ENCODE assay signal across 8 cellular contexts in genomic region chr7:87152897-87153641, GRCh38. TPM values are rescaled to one million over a fixed set of nuclear protein-coding genes. Genes with fewer than 3 reads are reported as not detected.
DNase-seq lines count a peak whose midpoint lies in the region; ATAC-seq, FAIRE-seq and TF ChIP-seq lines count a peak whose summit lies in the region.

No MANE protein-coding gene starts in this region.

- POLR2A ChIA-PET in SK-N-SH (lab: Yijun Ruan, JAX) (interaction anchor here (0.9 to 3.2 kb wide), 17 partner anchors 9 to 226 kb away, joined by 3 to 22 read pairs (median 5); partner anchors contain the start of genes ELAPOR2 and TMEM243), GM12878 (lab: Charles Lee) (interaction anchor here (0.6 to 10.2 kb wide), 8 partner anchors 8 to 699 kb away, joined by 3 to 215 read pairs (median 6); partner anchors contain the start of genes CROT and TMEM243)

- H3K36me3 ChIP-seq in BE2C = peaks cover 4% of the 10 kb centered on the region
- H3K36me3 ChIP-seq in SK-N-SH (replicated peaks in 1 of 2; ENCODE audit: control insufficient read depth in 1 of 2, insufficient read depth in 2 of 2, low read length in 1 of 2) = peaks cover 24 to 32% of the 10 kb centered on the region in 2 experiments
- peaks cover 0 to 3% of the 10 kb centered on the region in 2 experiments; a peak in 1 of 4 replicates for H3K36me3 ChIP-seq in GM12878 (ENCODE audit: control insufficient read depth in 2 of 2, insufficient read depth in 2 of 2, low read length in 1 of 2)
- H3K36me3 ChIP-seq in iPS-20b (ENCODE audit: insufficient read depth, low read depth, low read length) = peaks cover 21% of the 10 kb centered on the region; the same call in 1 of the 2 replicates

- SMC1A ChIA-PET in GM12878 (lab: Charles Lee; ENCODE audit: uncharacterized antibody, unreplicated experiment) = interaction anchor here (0.9 to 7.7 kb wide), 13 partner anchors 8 to 66 kb away, joined by 3 to 112 read pairs (median 5); partner anchors contain the start of gene TMEM243

- H3K27ac ChIP-seq in SK-N-SH (ENCODE audit: low read depth in 2 of 2, low read length in 1 of 2) (peak overlapping the region; percentile 96 to 99), GM12878 (ENCODE audit: control insufficient read depth, insufficient read depth) (peak overlapping the region; percentile 99), iPS-20b (ENCODE audit: low read length) (peak overlapping the region; percentile 98)

- ATAC-seq in GM19328 (IDR thresholded peaks at IDR 0.05; ENCODE audit: unreplicated experiment) (peak; percentile 2), HG03432 (IDR thresholded peaks at IDR 0.05; ENCODE audit: unreplicated experiment) (peak; percentile 14), GM12878 (peak; percentile 32), esophagus mucosa (no peak)

- WGBS in SK-N-SH (ENCODE audit: low lambda C conversion rate) = under 1% methylated on average over 25 of the region's 25 CpGs
- WGBS in GM12878 (ENCODE audit: insufficient coverage, insufficient replicate concordance, low lambda C conversion rate, missing lambda C conversion rate) = 2% methylated on average over 21 of the region's 25 CpGs

- TF ChIP-seq POLR2A in GM12878 (IDR thresholded peaks at IDR 0.05; ENCODE audit: low read depth, low read length) = no peak

- no peaks in the 10 kb centered on the region for H3K9me2 ChIP-seq in SK-N-SH

- no peak for TF ChIP-seq CTCF in BE2C (IDR thresholded peaks at IDR 0.05; ENCODE audit: low read depth, low read length)
- no peak for TF ChIP-seq CTCF in SK-N-SH (IDR thresholded peaks at IDR 0.05)
- no peak for TF ChIP-seq CTCF in GM12878 (IDR thresholded peaks at IDR 0.05 in 2 of 3, conservative IDR thresholded peaks at IDR 0.05 in 1 of 3; ENCODE audit: control insufficient read depth in 2 of 3, extremely low read depth in 1 of 3, insufficient read depth in 1 of 3, low read depth in 3 of 3, low read length in 3 of 3)

- peaks cover 46% of the 10 kb centered on the region for H4K20me1 ChIP-seq in SK-N-SH (ENCODE audit: insufficient read depth)
- H4K20me1 ChIP-seq in GM12878 (ENCODE audit: control insufficient read depth, insufficient read depth) = no peaks in the 10 kb centered on the region; the same call in 1 of the 2 replicates

- TF ChIP-seq EP300 in SK-N-SH (IDR thresholded peaks at IDR 0.05; ENCODE audit: borderline replicate concordance in 1 of 2, low read depth in 1 of 2, low read length in 1 of 2) = no peak
- TF ChIP-seq EP300 in GM12878 (IDR thresholded peaks at IDR 0.05; ENCODE audit: borderline replicate concordance in 1 of 2, control insufficient read depth in 1 of 2, low read depth in 2 of 2, low read length in 2 of 2) = no peak

- DNase-seq in BE2C = peak; percentile 23
- no peak for DNase-seq in SK-N-SH
- DNase-seq in GM12878 (ENCODE audit: low read depth, low spot score) = no peak
- no peak for DNase-seq in skeletal muscle cell (ENCODE audit: low read depth)

- H3K9ac ChIP-seq in SK-N-SH (peak overlapping the region; percentile 96), GM12878 (ENCODE audit: control insufficient read depth, insufficient read depth, low read length) (peak overlapping the region; percentile 97), iPS-20b (ENCODE audit: low read depth, low read length) (peak overlapping the region; percentile 94)

- RAD21 ChIA-PET in GM12878 (lab: Charles Lee; ENCODE audit: unreplicated experiment) = interaction anchor here (0.6 to 6.0 kb wide), 10 partner anchors 8 to 864 kb away, joined by 3 to 153 read pairs (median 5); partner anchors contain the start of gene TMEM243

- H3K27me3 ChIP-seq in BE2C = no peaks in the 10 kb centered on the region
- H3K27me3 ChIP-seq in SK-N-SH (ENCODE audit: insufficient read depth) = no peaks in the 10 kb centered on the region
- H3K27me3 ChIP-seq in GM12878 (replicated peaks in 1 of 2; ENCODE audit: control insufficient read depth in 2 of 2, insufficient read depth in 2 of 2, low read length in 1 of 2) = no peaks in the 10 kb centered on the region
- no peaks in the 10 kb centered on the region for H3K27me3 ChIP-seq in iPS-20b (ENCODE audit: insufficient read depth, low read length)

- H3K79me2 ChIP-seq in SK-N-SH (ENCODE audit: insufficient read depth) (peaks cover 53% of the 10 kb centered on the region), GM12878 (ENCODE audit: control insufficient read depth, insufficient read depth, low read length) (peaks cover 65% of the 10 kb centered on the region)

- H3K4me3 ChIP-seq in BE2C (ENCODE audit: low read depth, low read length) = peak overlapping the region; percentile 73
- H3K4me3 ChIP-seq in SK-N-SH (ENCODE audit: low read depth in 2 of 2, low read length in 1 of 2) = peak overlapping the region; percentile 73 to 92
- peak overlapping the region; percentile 91 for H3K4me3 ChIP-seq in GM12878
- peak overlapping the region; percentile 81 for H3K4me3 ChIP-seq in iPS-20b (ENCODE audit: low read length)
- peak overlapping the region; percentile 86 for H3K4me3 ChIP-seq in skeletal muscle cell (ENCODE audit: low read depth, low read length)

- H2AFZ ChIP-seq in SK-N-SH (ENCODE audit: low read depth) = peak overlapping the region; percentile 23
- peak overlapping the region; percentile 12; the same call in 1 of the 2 replicates for H2AFZ ChIP-seq in GM12878 (ENCODE audit: control insufficient read depth, low read depth, low read length)

- H3K4me1 ChIP-seq in BE2C (no peaks in the 10 kb centered on the region; the same call in none of the 2 replicates), SK-N-SH (ENCODE audit: control insufficient read depth in 1 of 2, insufficient read depth in 2 of 2, low read depth in 1 of 2, low read length in 1 of 2) (peaks cover 23 to 38% of the 10 kb centered on the region in 2 experiments; a peak in 3 of 4 replicates), GM12878 (ENCODE audit: control insufficient read depth, insufficient read depth, low read length) (no peaks in the 10 kb centered on the region), iPS-20b (ENCODE audit: insufficient read depth, low read length) (peaks cover 12% of the 10 kb centered on the region)

- TF ChIP-seq RAD21 in SK-N-SH (IDR thresholded peaks at IDR 0.05; ENCODE audit: low read length) (no peak), GM12878 (IDR thresholded peaks at IDR 0.05; ENCODE audit: insufficient read depth, low read depth, low read length) (no peak)

- no peak for FAIRE-seq in GM12878 (lab: Jason Lieb, UNC)

- H3K9me3 ChIP-seq in BE2C = no peaks in the 10 kb centered on the region
- no peaks in the 10 kb centered on the region for H3K9me3 ChIP-seq in SK-N-SH
- no peaks in the 10 kb centered on the region for H3K9me3 ChIP-seq in GM12878 (replicated peaks; ENCODE audit: control insufficient read depth, insufficient read depth, low read length)
- H3K9me3 ChIP-seq in iPS-20b (ENCODE audit: insufficient read depth, low read depth, low read length) = no peaks in the 10 kb centered on the region

- CTCF ChIA-PET in SK-N-SH (lab: Yijun Ruan, JAX) = interaction anchor here (1.1 to 11.5 kb wide), 15 partner anchors 10 to 248 kb away, joined by 3 to 295 read pairs (median 5); partner anchors contain the start of genes ELAPOR2 and TMEM243
- CTCF ChIA-PET in GM12878 (lab: Yijun Ruan, JAX) = interaction anchor here (0.6 to 6.8 kb wide), 9 partner anchors 13 to 321 kb away, joined by 3 to 24 read pairs (median 4); no protein-coding TSS in a partner anchor

- TSS peak; percentile 73 for BruUV-seq in GM12878 (replicated peaks; lab: Mats Ljungman, UMichigan)

- H3K4me2 ChIP-seq in SK-N-SH = peak overlapping the region; percentile 79
- peak overlapping the region; percentile 72 for H3K4me2 ChIP-seq in GM12878 (ENCODE audit: control insufficient read depth, insufficient read depth)

- intact Hi-C loops in GM12878 (cut with micrococcal nuclease; ENCODE audit: unreplicated experiment) = loop anchor here (1.0 to 10.0 kb wide), 5 partner anchors 66 to 1062 kb away; partner anchors contain the start of genes DBF4, SLC25A40 and TMEM243

- peaks cover 32% of the 10 kb centered on the region for H3F3A ChIP-seq in SK-N-SH (replicated peaks; ENCODE audit: insufficient read depth)

- in situ Hi-C loops in GM12878 (cut with MboI) = no loop called here

TF ChIP-seq in SK-N-SH, 30 proteins besides CTCF, POLR2A, EP300 and RAD21 (continues in another document):
- TF ChIP-seq FOSL2 (IDR thresholded peaks at IDR 0.05; ENCODE audit: borderline replicate concordance, low read depth) = 0 out of 2 replicates have a peak, but pooled peaks have one; percentile 3

RNA-seq across cellular contexts. Expression of gene DMTF1, which starts 0.8 kb away (rescaled TPM):
- 86.9 TPM for polyA plus RNA-seq in BE2C (2012; ENCODE audit: insufficient read depth, insufficient read length, low read depth)
- 108 and 177 TPM in 2 replicates for polyA plus RNA-seq in SK-N-SH (2012; rRNA removed)
- 45.2 and 45.3 TPM in 2 replicates for polyA plus RNA-seq in SK-N-SH (2012; cell fraction: cytosol; rRNA removed)
- polyA plus RNA-seq in SK-N-SH (2012; cell fraction: nucleus; rRNA removed) = 428 and 844 TPM in 2 replicates
- 798 and 844 TPM in 2 replicates for total RNA-seq in GM12878 (2013; cell fraction: nucleolus; rRNA removed)
- 98.2 and 109 TPM in 2 replicates for total RNA-seq in GM12878 (2014; rRNA removed)
- total RNA-seq in GM12878 (2014; rRNA removed; fragmentation: Illumina TruSeq; extraction: Trizol) = 96.3 and 108 TPM in 2 replicates
- total RNA-seq in GM12878 (2021) = 62.6 and 79.0 TPM in 2 replicates
- polyA plus RNA-seq in GM12878 (2011; ENCODE audit: low read depth) = 58.8 TPM
- 191 and 269 TPM in 2 replicates for polyA plus RNA-seq in GM12878 (2011; rRNA removed)
- 50.8 and 53.1 TPM in 2 replicates for polyA plus RNA-seq in GM12878 (2011; cell fraction: cytosol; rRNA removed)
- 502 and 620 TPM in 2 replicates for polyA plus RNA-seq in GM12878 (2011; cell fraction: nucleus; rRNA removed)
- 65.8 and 69.4 TPM in 2 replicates for polyA plus RNA-seq in GM12878 (2012)
- polyA plus RNA-seq in GM12878 (2014; fragmentation: Illumina TruSeq; extraction: Trizol) = 102 and 133 TPM in 2 replicates
- polyA plus RNA-seq in GM12878 (2014; fragmentation: Nextera tagmentation; extraction: Ambion mirVana) = 10 to 100 TPM; 24.3 to 28.4 TPM
- 58.0 and 65.0 TPM in 2 replicates for polyA plus RNA-seq in GM12878 (2014; rRNA removed)
- polyA plus RNA-seq in GM12878 (2016; fragmentation: Nextera tagmentation; extraction: Ambion mirVana) = 10 to 100 TPM; 49.0 to 52.9 TPM
- polyA minus RNA-seq in GM12878 (2011; rRNA and poly(A)+ RNA removed) = 190 and 273 TPM in 2 replicates
- 25.3 and 38.2 TPM in 2 replicates for polyA minus RNA-seq in GM12878 (2011; cell fraction: cytosol; rRNA and poly(A)+ RNA removed)
- polyA minus RNA-seq in GM12878 (2011; cell fraction: nucleus; rRNA and poly(A)+ RNA removed) = 392 and 529 TPM in 2 replicates
- total RNA-seq in esophagus mucosa = 26.3 TPM
